Comparison of ENCODE assay signal across 20 cellular contexts in genomic region chr10:49784631-49785030, GRCh38. TPM values are rescaled to one million over a fixed set of nuclear protein-coding genes. Genes with fewer than 3 reads are reported as not detected.
"Had no signal": no experiment of that assay in that cellular context is flagged by ENCODE, and none has a peak within 500 bp of the region (broad histone marks: within the 10 kb centered on the region; RNA-seq: fewer than 3 reads in every experiment).

No MANE protein-coding gene starts in this region.

- H3K9me3 Mint-ChIP-seq: nephron; stimulated activated naive CD8-positive, alpha-beta T cell treated with anti-CD3 and anti-CD28 coated beads, Interleukin-15, amount 100 ng/mL, for 72 hours; type B pancreatic cell had no signal

- H3K27ac ChIP-seq: dorsolateral prefrontal cortex, ovary, psoas muscle, right lobe of liver, tibial artery had no signal

- H3K4me1 Mint-ChIP-seq: naive thymus-derived CD4-positive, alpha-beta T cell; nephron; stimulated activated naive CD8-positive, alpha-beta T cell treated with anti-CD3 and anti-CD28 coated beads, Interleukin-15, amount 100 ng/mL, for 72 hours had no signal

- DNase-seq: dorsolateral prefrontal cortex; effector CD4-positive, alpha-beta T cell; head of caudate nucleus; mesenchymal stem cell; midbrain; naive thymus-derived CD4-positive, alpha-beta T cell; occipital lobe; ovary; posterior cingulate gyrus; psoas muscle; right lobe of liver; small intestine; stimulated activated CD4-positive, alpha-beta T cell treated with anti-CD3 and anti-CD28 coated beads, Interleukin-15, amount 100 ng/mL, for 24 hours; stimulated activated CD4-positive, alpha-beta T cell treated with anti-CD3 and anti-CD28 coated beads, Interleukin-2, amount 100 ng/mL, for 48 hours; stimulated activated naive CD4-positive, alpha-beta T cell; stimulated activated naive CD8-positive, alpha-beta T cell treated with anti-CD3 and anti-CD28 coated beads, Interleukin-15, amount 100 ng/mL, for 72 hours; tibial artery had no signal

- H3K36me3 Mint-ChIP-seq: naive thymus-derived CD4-positive, alpha-beta T cell; type B pancreatic cell had no signal

- H3K27ac Mint-ChIP-seq: naive thymus-derived CD4-positive, alpha-beta T cell; nephron; stimulated activated naive CD8-positive, alpha-beta T cell treated with anti-CD3 and anti-CD28 coated beads, Interleukin-15, amount 100 ng/mL, for 72 hours; type B pancreatic cell had no signal

- ATAC-seq: left lobe of liver; naive thymus-derived CD4-positive, alpha-beta T cell; psoas muscle; right lobe of liver; stimulated activated naive CD8-positive, alpha-beta T cell treated with anti-CD3 and anti-CD28 coated beads, Interleukin-15, amount 100 ng/mL, for 72 hours had no signal

- H3K4me3 Mint-ChIP-seq: naive thymus-derived CD4-positive, alpha-beta T cell; nephron; stimulated activated naive CD8-positive, alpha-beta T cell treated with anti-CD3 and anti-CD28 coated beads, Interleukin-15, amount 100 ng/mL, for 72 hours; type B pancreatic cell had no signal

RNA-seq across cellular contexts. Expression of gene OGDHL, which starts 22.5 kb away (rescaled TPM):
- total RNA-seq: naive thymus-derived CD4-positive, alpha-beta T cell had no signal
